Comparison of ENCODE assay signal across 2 cellular contexts in the genomic region with DNA sequence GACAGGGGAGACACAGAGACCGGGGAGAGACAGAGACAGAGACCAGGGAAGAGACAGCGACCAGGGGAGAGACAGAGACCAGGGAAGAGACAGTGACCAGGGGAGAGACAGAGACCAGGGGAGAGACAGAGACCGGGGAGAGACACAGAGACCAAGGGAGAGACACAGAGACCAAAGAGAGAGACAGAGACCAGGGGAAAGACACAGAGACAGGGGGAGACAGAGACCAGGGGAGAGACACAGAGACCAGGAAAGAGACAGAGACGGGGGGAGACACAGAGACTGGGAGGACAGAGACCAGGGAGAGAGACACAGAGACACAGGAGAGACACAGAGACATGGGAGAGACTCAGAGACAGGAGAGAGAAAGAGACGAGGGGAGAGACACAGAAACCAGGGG.
A peak's percentile ranks its signal among the peaks of the same experiment; 100 is the strongest.
TF ChIP-seq lines count a peak whose summit lies in the region.

No MANE protein-coding gene starts in this region.

TF ChIP-seq in HepG2, 621 proteins besides CTCF, POLR2A, EP300 and RAD21:
- 0 out of 2 replicates have a peak, but pooled peaks have one; percentile 67 for TF ChIP-seq NBN (conservative IDR thresholded peaks at IDR 0.05)
- TF ChIP-seq, protein P1, sequence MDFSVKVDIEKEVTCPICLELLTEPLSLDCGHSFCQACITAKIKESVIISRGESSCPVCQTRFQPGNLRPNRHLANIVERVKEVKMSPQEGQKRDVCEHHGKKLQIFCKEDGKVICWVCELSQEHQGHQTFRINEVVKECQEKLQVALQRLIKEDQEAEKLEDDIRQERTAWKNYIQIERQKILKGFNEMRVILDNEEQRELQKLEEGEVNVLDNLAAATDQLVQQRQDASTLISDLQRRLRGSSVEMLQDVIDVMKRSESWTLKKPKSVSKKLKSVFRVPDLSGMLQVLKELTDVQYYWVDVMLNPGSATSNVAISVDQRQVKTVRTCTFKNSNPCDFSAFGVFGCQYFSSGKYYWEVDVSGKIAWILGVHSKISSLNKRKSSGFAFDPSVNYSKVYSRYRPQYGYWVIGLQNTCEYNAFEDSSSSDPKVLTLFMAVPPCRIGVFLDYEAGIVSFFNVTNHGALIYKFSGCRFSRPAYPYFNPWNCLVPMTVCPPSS (IDR thresholded peaks at IDR 0.05): peak; percentile 82; the same call in 1 of the 2 replicates
- TF ChIP-seq, protein P2, sequence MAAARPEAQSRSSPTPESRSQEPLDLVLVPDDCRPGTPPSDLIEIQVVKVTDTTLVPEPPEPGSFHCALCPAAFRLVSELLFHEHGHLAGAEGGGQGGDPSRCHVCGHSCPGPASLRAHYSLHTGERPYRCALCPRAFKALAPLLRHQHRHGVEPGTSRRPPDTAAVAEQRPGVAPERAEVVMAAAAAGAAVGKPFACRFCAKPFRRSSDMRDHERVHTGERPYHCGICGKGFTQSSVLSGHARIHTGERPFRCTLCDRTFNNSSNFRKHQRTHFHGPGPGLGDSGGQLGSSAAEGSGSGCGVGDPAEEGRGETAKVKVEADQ (CRISPR knock-in tag; IDR thresholded peaks at IDR 0.05; ENCODE audit: borderline replicate concordance): no peak

TF ChIP-seq in H1, 55 proteins besides CTCF, POLR2A, EP300 and RAD21:
- TF ChIP-seq EZH2 (IDR thresholded peaks at IDR 0.05; ENCODE audit: low read depth, low read length, severe bottlenecking) (no peak), BCL11A (IDR thresholded peaks at IDR 0.05; ENCODE audit: low read depth in 2 of 2, low read length in 2 of 2) (no peak), SAP30 (IDR thresholded peaks at IDR 0.05; ENCODE audit: insufficient read depth, insufficient replicate concordance, low read length) (no peak), TCF12 (IDR thresholded peaks at IDR 0.05; ENCODE audit: low read depth, low read length) (no peak)
TF ChIP-seq in H1: peak in this region for 0.
